In genomic region chr1:184208622-184209021, GRCh38 we compare ENCODE assay signal across 24 cellular contexts.
"Had no signal": no experiment of that assay in that cellular context is flagged by ENCODE, and none has a peak within 500 bp of the region (broad histone marks: within the 10 kb centered on the region; RNA-seq: fewer than 3 reads in every experiment).

No MANE protein-coding gene starts in this region.

- H3K4me3 Mint-ChIP-seq: dendritic cell treated with granulocyte-macrophage colony-stimulating factor and Interleukin-4, amounts not matched to agents 40 ng/mL and 50 ng/mL, for 4 days; effector memory CD8-positive, alpha-beta T cell; endodermal cell had no signal

- H3K4me3 ChIP-seq: colonic mucosa, coronary artery, dorsolateral prefrontal cortex, esophagus muscularis mucosa, esophagus squamous epithelium, gastrocnemius medialis, gastroesophageal sphincter, heart left ventricle, heart right ventricle had no signal

- H3K9me3 Mint-ChIP-seq: effector memory CD8-positive, alpha-beta T cell; endodermal cell had no signal

- H3K27ac ChIP-seq: colonic mucosa, coronary artery, dorsolateral prefrontal cortex, epithelial cell of prostate, esophagus muscularis mucosa, esophagus squamous epithelium, foreskin keratinocyte, gastrocnemius medialis, gastroesophageal sphincter, heart left ventricle, heart right ventricle had no signal

- H3K27me3 Mint-ChIP-seq: dendritic cell treated with granulocyte-macrophage colony-stimulating factor and Interleukin-4, amounts not matched to agents 40 ng/mL and 50 ng/mL, for 4 days had no signal

- H3K27me3 ChIP-seq: colonic mucosa, dorsolateral prefrontal cortex, esophagus muscularis mucosa, gastrocnemius medialis, gastroesophageal sphincter, heart left ventricle, heart right ventricle had no signal

- H3K27ac Mint-ChIP-seq: dendritic cell treated with granulocyte-macrophage colony-stimulating factor and Interleukin-4, amounts not matched to agents 40 ng/mL and 50 ng/mL, for 4 days; effector memory CD8-positive, alpha-beta T cell; endodermal cell had no signal

- DNase-seq: colonic mucosa; cortex of kidney; dermis blood vessel endothelial cell; dorsolateral prefrontal cortex; effector CD4-positive, alpha-beta T cell; effector CD8-positive, alpha-beta T cell; effector memory CD4-positive, alpha-beta T cell; effector memory CD8-positive, alpha-beta T cell; endodermal cell; erythroblast; esophagus squamous epithelium; foreskin fibroblast; foreskin keratinocyte; foreskin melanocyte; gastrocnemius medialis; head of caudate nucleus; heart left ventricle; heart right ventricle had no signal

- H3K9me3 ChIP-seq: colonic mucosa, esophagus muscularis mucosa, esophagus squamous epithelium, gastrocnemius medialis, gastroesophageal sphincter, heart left ventricle, heart right ventricle had no signal

- H3K4me1 ChIP-seq: colonic mucosa, foreskin keratinocyte, gastroesophageal sphincter had no signal

- H3K36me3 ChIP-seq: colonic mucosa, esophagus muscularis mucosa, esophagus squamous epithelium, gastrocnemius medialis, gastroesophageal sphincter, heart left ventricle, heart right ventricle had no signal

- ATAC-seq: effector memory CD8-positive, alpha-beta T cell; esophagus mucosa; foreskin keratinocyte; gastrocnemius medialis; gastroesophageal sphincter; heart left ventricle; heart right ventricle had no signal
